ENCODE assay signal across 13 cellular contexts in genomic region chr2:126663184-126663963, GRCh38. TPM values are rescaled to one million over a fixed set of nuclear protein-coding genes. Genes with fewer than 3 reads are reported as not detected.
DNase-seq lines count a peak whose midpoint lies in the region; ATAC-seq and TF ChIP-seq lines count a peak whose summit lies in the region.
"Had no signal": no experiment of that assay in that cellular context is flagged by ENCODE, and none has a peak within 500 bp of the region (broad histone marks: within the 10 kb centered on the region; RNA-seq: fewer than 3 reads in every experiment).

No MANE protein-coding gene starts in this region.

- no peak overlapping the region for H3K4me3 ChIP-seq in esophagus muscularis mucosa

- H3K4me1 ChIP-seq in esophagus muscularis mucosa = peaks cover 93 to 100% (median 99%) of the 10 kb centered on the region in 4 donors

- H3K27me3 ChIP-seq in esophagus muscularis mucosa = no peaks in the 10 kb centered on the region

- intact Hi-C loops in esophagus muscularis mucosa (cut with DNase I) = no loop called here

- no peaks in the 10 kb centered on the region for H3K27me3 Mint-ChIP-seq in activated CD4-positive, alpha-beta T cell treated with anti-CD3 and anti-CD28 coated beads, Interleukin-2, amount 10 ng/mL, durations not matched to agents 7 days and 5 days
- H3K27me3 Mint-ChIP-seq in T-helper 17 cell = no peaks in the 10 kb centered on the region
- H3K27me3 Mint-ChIP-seq in stimulated activated memory B cell treated with anti-CD40 and anti-IgM and Interleukin-4, amounts not matched to agents 10 μg/mL and 1 μg/mL and 100 μg/mL, for 72 hours = no peaks in the 10 kb centered on the region

- peaks cover under 1% of the 10 kb centered on the region for H3K9me3 ChIP-seq in T-helper 17 cell (ENCODE audit: control insufficient read depth, low read length, poor library complexity, severe bottlenecking)
- H3K9me3 ChIP-seq in esophagus muscularis mucosa = no peaks in the 10 kb centered on the region

- H3K4me1 Mint-ChIP-seq in activated CD4-positive, alpha-beta T cell treated with anti-CD3 and anti-CD28 coated beads, Interleukin-2, amount 10 ng/mL, durations not matched to agents 7 days and 5 days = peaks cover 89% of the 10 kb centered on the region
- peaks cover 82% of the 10 kb centered on the region for H3K4me1 Mint-ChIP-seq in T-helper 17 cell
- H3K4me1 Mint-ChIP-seq in stimulated activated memory B cell treated with anti-CD40 and anti-IgM and Interleukin-4, amounts not matched to agents 10 μg/mL and 1 μg/mL and 100 μg/mL, for 72 hours = peaks cover 83% of the 10 kb centered on the region

- ATAC-seq in T-helper 17 cell (no peak), GM21423 (IDR thresholded peaks at IDR 0.05; ENCODE audit: unreplicated experiment) (no peak), HG02623 (IDR thresholded peaks at IDR 0.05; ENCODE audit: unreplicated experiment) (no peak)
- no peak for ATAC-seq in stimulated activated memory B cell treated with anti-CD40 and anti-IgM and Interleukin-4, amounts not matched to agents 10 μg/mL and 1 μg/mL and 100 μg/mL, for 72 hours

- CTCF ChIA-PET in activated CD4-positive, alpha-beta T cell treated with anti-CD3 and anti-CD28 coated beads, Interleukin-2, amount 10 ng/mL, durations not matched to agents 7 days and 5 days (lab: Charles Lee) = interaction anchor here (0.7 to 1.3 kb wide), 3 partner anchors 26 to 56 kb away, joined by 3 to 5 read pairs (median 3); no protein-coding TSS in a partner anchor

- POLR2A ChIA-PET in activated CD4-positive, alpha-beta T cell treated with anti-CD3 and anti-CD28 coated beads, Interleukin-2, amount 10 ng/mL, durations not matched to agents 7 days and 5 days (lab: Charles Lee) = no interaction called here

- WGBS in esophagus muscularis mucosa = 81% methylated on average over 13 of the region's 13 CpGs

- peak overlapping the region; percentile 64 to 99 (median 82) for H3K27ac ChIP-seq in esophagus muscularis mucosa (replicated peaks in 1 of 4)

- peak overlapping the region; percentile 61 for H3K4me3 Mint-ChIP-seq in activated CD4-positive, alpha-beta T cell treated with anti-CD3 and anti-CD28 coated beads, Interleukin-2, amount 10 ng/mL, durations not matched to agents 7 days and 5 days
- H3K4me3 Mint-ChIP-seq in T-helper 17 cell = peak overlapping the region; percentile 86
- H3K4me3 Mint-ChIP-seq in stimulated activated memory B cell treated with anti-CD40 and anti-IgM and Interleukin-4, amounts not matched to agents 10 μg/mL and 1 μg/mL and 100 μg/mL, for 72 hours = peak overlapping the region; percentile 63
- H3K4me3 Mint-ChIP-seq: type B pancreatic cell had no signal

- no peaks in the 10 kb centered on the region for H3K9me3 Mint-ChIP-seq in activated CD4-positive, alpha-beta T cell treated with anti-CD3 and anti-CD28 coated beads, Interleukin-2, amount 10 ng/mL, durations not matched to agents 7 days and 5 days
- no peaks in the 10 kb centered on the region for H3K9me3 Mint-ChIP-seq in stimulated activated memory B cell treated with anti-CD40 and anti-IgM and Interleukin-4, amounts not matched to agents 10 μg/mL and 1 μg/mL and 100 μg/mL, for 72 hours
- H3K9me3 Mint-ChIP-seq: type B pancreatic cell had no signal

- DNase-seq in activated CD4-positive, alpha-beta T cell treated with anti-CD3 and anti-CD28 coated beads, Interleukin-2, amount 10 ng/mL, durations not matched to agents 7 days and 5 days = no peak
- no peak for DNase-seq in activated CD4-positive, alpha-beta T cell treated with anti-CD3 and anti-CD28 coated beads for 48 hours
- DNase-seq in T-helper 17 cell (no peak), esophagus muscularis mucosa (ENCODE audit: extremely low spot score) (no peak)
- no peak for DNase-seq in stimulated activated CD4-positive, alpha-beta T cell treated with anti-CD3 and anti-CD28 coated beads, Interleukin-12 subunit alpha, Interleukin-12 subunit beta, amount 100 ng/mL, for 4 hours
- DNase-seq: activated effector memory CD4-positive, alpha-beta T cell treated with Interleukin-2 at 50 U/mL for 16 hours; IMR-90; NCI-H1694; SIG-M5 had no signal

- no peak for TF ChIP-seq EP300 in esophagus muscularis mucosa (IDR thresholded peaks at IDR 0.05)

- no peak for TF ChIP-seq POLR2A in esophagus muscularis mucosa (IDR thresholded peaks at IDR 0.05; ENCODE audit: low read depth)

- H3K36me3 Mint-ChIP-seq in activated CD4-positive, alpha-beta T cell treated with anti-CD3 and anti-CD28 coated beads, Interleukin-2, amount 10 ng/mL, durations not matched to agents 7 days and 5 days (ENCODE audit: low read depth) = peaks cover 70% of the 10 kb centered on the region
- H3K36me3 Mint-ChIP-seq in T-helper 17 cell (ENCODE audit: low read depth) = peaks cover 8% of the 10 kb centered on the region
- peaks cover 18% of the 10 kb centered on the region for H3K36me3 Mint-ChIP-seq in stimulated activated memory B cell treated with anti-CD40 and anti-IgM and Interleukin-4, amounts not matched to agents 10 μg/mL and 1 μg/mL and 100 μg/mL, for 72 hours

- no peak for TF ChIP-seq CTCF in esophagus muscularis mucosa (IDR thresholded peaks at IDR 0.05)

- peaks cover 0 to 18% (median 7%) of the 10 kb centered on the region in 4 donors for H3K36me3 ChIP-seq in esophagus muscularis mucosa

- peak overlapping the region; percentile 94 for H3K27ac Mint-ChIP-seq in activated CD4-positive, alpha-beta T cell treated with anti-CD3 and anti-CD28 coated beads, Interleukin-2, amount 10 ng/mL, durations not matched to agents 7 days and 5 days
- H3K27ac Mint-ChIP-seq in T-helper 17 cell = peak overlapping the region; percentile 98
- peak overlapping the region; percentile 95 for H3K27ac Mint-ChIP-seq in stimulated activated memory B cell treated with anti-CD40 and anti-IgM and Interleukin-4, amounts not matched to agents 10 μg/mL and 1 μg/mL and 100 μg/mL, for 72 hours

RNA-seq across cellular contexts. Expression of gene GYPC, which starts 7.4 kb away (rescaled TPM):
- 100 to 1,000 TPM; 149 to 161 TPM for total RNA-seq in activated CD4-positive, alpha-beta T cell treated with anti-CD3 and anti-CD28 coated beads, Interleukin-2, amount 10 ng/mL, durations not matched to agents 7 days and 5 days
- total RNA-seq in T-helper 17 cell (10 to 100 TPM; 73.7 to 86.2 TPM), esophagus muscularis mucosa (100 to 1,000 TPM; 119 to 197 (median 167) TPM)
